ENCODE assay signal across 21 cellular contexts in genomic region chr11:113263458-113264095, GRCh38. TPM values are rescaled to one million over a fixed set of nuclear protein-coding genes. Genes with fewer than 3 reads are reported as not detected.
DNase-seq lines count a peak whose midpoint lies in the region; ATAC-seq and TF ChIP-seq lines count a peak whose summit lies in the region.
"Had no signal": no experiment of that assay in that cellular context is flagged by ENCODE, and none has a peak within 500 bp of the region (broad histone marks: within the 10 kb centered on the region; RNA-seq: fewer than 3 reads in every experiment).

No MANE protein-coding gene starts in this region.

- TF ChIP-seq POLR2A in thyroid gland (IDR thresholded peaks at IDR 0.05), result no peak

- H3K27me3 ChIP-seq in right atrium auricular region (no peaks in the 10 kb centered on the region), thyroid gland (no peaks in the 10 kb centered on the region), trophoblast cell (ENCODE audit: insufficient read depth, low read length) (no peaks in the 10 kb centered on the region)

- no peak overlapping the region for H3K23ac ChIP-seq in trophoblast cell (ENCODE audit: low read length)

- intact Hi-C loops in Right ventricle myocardium inferior (cut with DNase I) (loop anchor here (10.0 kb wide), 1 partner anchor 429 kb away; no protein-coding TSS in a partner anchor), left ventricle myocardium superior (cut with micrococcal nuclease) (no loop called here), thyroid gland (cut with DNase I) (no loop called here)

- DNase-seq in Right ventricle myocardium inferior (ENCODE audit: missing footprints) (no peak), right atrium auricular region (ENCODE audit: low spot score) (no peak), NCI-H69 (lab: John Stamatoyannopoulos, UW) (peak; percentile 87), left ventricle myocardium superior (no peak), thyroid gland (peak; percentile 61 to 62), T1000 (lab: John Stamatoyannopoulos, UW) (no peak), trophoblast cell (no peak)
- DNase-seq: Calu3, GM23248, H7, HFFc6, KG1, MM.1S, NCI-H1417, NCI-H1694, NCI-H2107, NCI-H524, NCI-H774, PC-3, SHP77 treated with DMSO at 0.1 percent for 48 hours had no signal

- H3K27ac ChIP-seq in right atrium auricular region (no peak overlapping the region), thyroid gland (peak overlapping the region in 1 of 3 donors; percentile 49), trophoblast cell (ENCODE audit: low read depth, low read length) (no peak overlapping the region)
- H3K27ac ChIP-seq: GM23248 had no signal

- H4K8ac ChIP-seq in trophoblast cell (ENCODE audit: low read depth, low read length), result no peak overlapping the region

- H3K4ac ChIP-seq in trophoblast cell (ENCODE audit: low read depth, low read length), result no peak overlapping the region

- no peak overlapping the region for H2AK5ac ChIP-seq in trophoblast cell (ENCODE audit: low read length)

- no peak overlapping the region for H3K9ac ChIP-seq in trophoblast cell (ENCODE audit: low read length)
- H3K9ac ChIP-seq: GM23248 had no signal

- H4K91ac ChIP-seq in trophoblast cell (ENCODE audit: low read depth, low read length), result no peak overlapping the region

- TF ChIP-seq CTCF in right atrium auricular region (IDR thresholded peaks at IDR 0.05), result no peak
- no peak for TF ChIP-seq CTCF in thyroid gland (IDR thresholded peaks at IDR 0.05)

- H3K36me3 ChIP-seq in right atrium auricular region (no peaks in the 10 kb centered on the region), thyroid gland (no peaks in the 10 kb centered on the region), trophoblast cell (ENCODE audit: control insufficient read depth in 1 of 2, insufficient read depth in 2 of 2, low read length in 2 of 2) (no peaks in the 10 kb centered on the region)

- H3K4me1 ChIP-seq in right atrium auricular region (peaks cover 0 to 14% of the 10 kb centered on the region in 2 donors), thyroid gland (peaks cover 6 to 27% of the 10 kb centered on the region in 2 donors), trophoblast cell (ENCODE audit: control insufficient read depth in 1 of 2, insufficient read depth in 2 of 2, low read length in 2 of 2) (no peaks in the 10 kb centered on the region)

- H3K4me3 ChIP-seq in right atrium auricular region (no peak overlapping the region), thyroid gland (replicated peaks in 1 of 3) (no peak overlapping the region), trophoblast cell (ENCODE audit: low read depth, low read length) (no peak overlapping the region)
- H3K4me3 ChIP-seq: GM23248 had no signal

- H2BK120ac ChIP-seq in trophoblast cell (ENCODE audit: insufficient read depth, low read length, poor library complexity), result no peak overlapping the region

- no peak overlapping the region for H3K4me2 ChIP-seq in trophoblast cell (ENCODE audit: low read length)

- no peak overlapping the region for H2BK5ac ChIP-seq in trophoblast cell (ENCODE audit: low read depth, low read length, poor library complexity)

- H3K14ac ChIP-seq in trophoblast cell (ENCODE audit: low read length), result no peak overlapping the region

- no peak overlapping the region for H2AFZ ChIP-seq in trophoblast cell (ENCODE audit: insufficient read depth, low read length, poor library complexity)
- H2AFZ ChIP-seq: GM23248 had no signal

- H4K12ac ChIP-seq in trophoblast cell (ENCODE audit: low read depth, low read length), result no peak overlapping the region

- no peaks in the 10 kb centered on the region for H3K9me3 ChIP-seq in right atrium auricular region
- no peaks in the 10 kb centered on the region for H3K9me3 ChIP-seq in thyroid gland
- no peaks in the 10 kb centered on the region for H3K9me3 ChIP-seq in trophoblast cell (ENCODE audit: insufficient read depth, low read depth, low read length)

- ATAC-seq in Right ventricle myocardium inferior, result peak; percentile 29
- ATAC-seq in left ventricle myocardium superior, result peak; percentile 19
- no peak for ATAC-seq in GM21619 (IDR thresholded peaks at IDR 0.05; ENCODE audit: unreplicated experiment)
- ATAC-seq: PC-3 had no signal

- H3K18ac ChIP-seq in trophoblast cell (ENCODE audit: low read length), result no peak overlapping the region

- no peaks in the 10 kb centered on the region for H3K79me1 ChIP-seq in trophoblast cell (ENCODE audit: low read length)

- 43 to 60% methylated on average over 9 of the region's 9 CpGs for WGBS in thyroid gland, 2 donors
- no CpG with 5 or more reads among the region's 9 CpGs for WGBS in trophoblast cell (ENCODE audit: extremely low coverage, insufficient coverage, insufficient read length)

- no peaks in the 10 kb centered on the region for H3K79me2 ChIP-seq in trophoblast cell (ENCODE audit: control insufficient read depth, insufficient read depth, low read length, poor library complexity)

- no peak overlapping the region for H2BK12ac ChIP-seq in trophoblast cell (ENCODE audit: low read length)

RNA-seq across cellular contexts. Expression of gene TTC12, which starts 50.8 kb away (rescaled TPM):
- 5.3 TPM for total RNA-seq in Right ventricle myocardium inferior
- total RNA-seq in right atrium auricular region, result 1 to 10 TPM; 4.6 to 6.3 TPM
- 7.7 TPM for total RNA-seq in left ventricle myocardium superior
- total RNA-seq in thyroid gland, result 10 to 100 TPM; 30.8 to 45.6 (median 36.8) TPM
- 13.5 and 14.3 TPM in 2 replicates for polyA plus RNA-seq in trophoblast cell (2013)

Comparison
In these comparisons a context has a peak if more than half of its experiments do, and no peak if none do; other contexts are left out.
1. DNase-seq: peak in NCI-H69 (single experiment) and thyroid gland (2 of 2); none in Right ventricle myocardium inferior (single experiment), right atrium auricular region (single experiment), left ventricle myocardium superior (single experiment), T1000 (single experiment) and trophoblast cell (0 of 2).